ENCODE assay signal across 8 cellular contexts in genomic region chr12:107903377-107904061, GRCh38.
A peak's percentile ranks its signal among the peaks of the same experiment; 100 is the strongest.
DNase-seq lines count a peak whose midpoint lies in the region; ATAC-seq and TF ChIP-seq lines count a peak whose summit lies in the region.

No MANE protein-coding gene starts in this region.

- no peaks in the 10 kb centered on the region for H3K36me3 ChIP-seq in PC-3 (ENCODE audit: low read depth, low read length)
- no peaks in the 10 kb centered on the region for H3K36me3 ChIP-seq in mammary epithelial cell (ENCODE audit: insufficient read depth, low read length)
- no peaks in the 10 kb centered on the region for H3K36me3 ChIP-seq in mesenchymal stem cell (ENCODE audit: control insufficient read depth in 1 of 2, insufficient read depth in 2 of 2, low read depth in 1 of 2, low read length in 2 of 2)
- H3K36me3 ChIP-seq in stomach: no peaks in the 10 kb centered on the region

- H2BK120ac ChIP-seq in mesenchymal stem cell (ENCODE audit: low read depth, low read length): no peak overlapping the region

- no peak overlapping the region for H3K18ac ChIP-seq in mesenchymal stem cell (ENCODE audit: low read depth in 1 of 2, low read length in 2 of 2)

- H3K27me3 ChIP-seq in PC-3 (ENCODE audit: low read length) (peaks cover 28% of the 10 kb centered on the region), mammary epithelial cell (ENCODE audit: insufficient read depth, low read length) (no peaks in the 10 kb centered on the region), mesenchymal stem cell (ENCODE audit: control insufficient read depth in 1 of 2, insufficient read depth in 1 of 2, low read length in 2 of 2) (peaks cover 21 to 70% of the 10 kb centered on the region in 2 experiments), stomach (peaks cover 0 to 51% (median 24%) of the 10 kb centered on the region in 3 donors)

- WGBS in mammary epithelial cell (ENCODE audit: low coverage, missing lambda C conversion rate): 13% methylated on average over 15 of the region's 46 CpGs
- WGBS in mesenchymal stem cell: 9% methylated on average over 46 of the region's 46 CpGs
- WGBS in stomach, 5 donors: 2 to 11% (median 2%) methylated on average over 16 to 46 of the region's 46 CpGs

- H2AK5ac ChIP-seq in mesenchymal stem cell (ENCODE audit: low read length, severe bottlenecking): no peak overlapping the region

- H4K8ac ChIP-seq in mesenchymal stem cell (ENCODE audit: low read length): no peak overlapping the region

- H2BK15ac ChIP-seq in mesenchymal stem cell (ENCODE audit: low read depth, poor library complexity, severe bottlenecking): no peak overlapping the region

- no peak for TF ChIP-seq POLR2A in stomach (IDR thresholded peaks at IDR 0.05)

- TF ChIP-seq CTCF in PC-3 (conservative IDR thresholded peaks at IDR 0.05; ENCODE audit: low read depth, low read length): no peak
- TF ChIP-seq CTCF in mammary epithelial cell (conservative IDR thresholded peaks at IDR 0.05 in 1 of 2, IDR thresholded peaks at IDR 0.05 in 1 of 2; ENCODE audit: extremely low read depth in 1 of 2, insufficient read depth in 1 of 2, low read depth in 1 of 2, low read length in 2 of 2): no peak
- TF ChIP-seq CTCF in stomach (IDR thresholded peaks at IDR 0.05): no peak

- peaks cover 7% of the 10 kb centered on the region; the same call in 1 of the 2 replicates for H3K4me1 ChIP-seq in PC-3 (ENCODE audit: insufficient read depth, low read length)
- H3K4me1 ChIP-seq in mammary epithelial cell (ENCODE audit: insufficient read depth, low read length): peaks cover 5% of the 10 kb centered on the region
- peaks cover 5% of the 10 kb centered on the region for H3K4me1 ChIP-seq in mesenchymal stem cell (ENCODE audit: control insufficient read depth, insufficient read depth, low read depth, low read length)
- peaks cover 5 to 12% (median 8%) of the 10 kb centered on the region in 4 donors for H3K4me1 ChIP-seq in stomach

- POLR2A ChIA-PET in PC-3 (lab: Charles Lee; ENCODE audit: unreplicated experiment): interaction anchor here (0.6 kb wide), 1 partner anchor 1524 kb away, joined by 10 read pairs; no protein-coding TSS in a partner anchor

- TF ChIP-seq EP300 in stomach (IDR thresholded peaks at IDR 0.05): no peak

- H4K20me1 ChIP-seq in PC-3 (ENCODE audit: low read length) (no peaks in the 10 kb centered on the region), mammary epithelial cell (ENCODE audit: insufficient read depth, low read length) (no peaks in the 10 kb centered on the region)

- peak overlapping the region; percentile 52 for H3K9ac ChIP-seq in PC-3 (ENCODE audit: low read length)
- H3K9ac ChIP-seq in mammary epithelial cell (ENCODE audit: insufficient read depth, low read length): no peak overlapping the region
- no peak overlapping the region for H3K9ac ChIP-seq in mesenchymal stem cell (ENCODE audit: low read length)

- no peak overlapping the region for H3K4ac ChIP-seq in mesenchymal stem cell (ENCODE audit: low read depth in 1 of 2, low read length in 2 of 2)

- H2BK5ac ChIP-seq in mesenchymal stem cell (ENCODE audit: low read depth, low read length, poor library complexity, severe bottlenecking): no peak overlapping the region

- peak overlapping the region; percentile 66 for H3K4me3 ChIP-seq in PC-3 (ENCODE audit: low read length)
- H3K4me3 ChIP-seq in mammary epithelial cell (replicated peaks in 1 of 3; ENCODE audit: insufficient read depth in 1 of 3, low read depth in 2 of 3, low read length in 3 of 3): peak overlapping the region; percentile 29 to 47 (median 29)
- H3K4me3 ChIP-seq in mesenchymal stem cell (ENCODE audit: insufficient read depth in 1 of 2, low read depth in 1 of 2, low read length in 2 of 2): peak overlapping the region; percentile 12 to 44
- peak overlapping the region; percentile 33 to 48 (median 36) for H3K4me3 ChIP-seq in stomach

- H3F3A ChIP-seq in PC-3 (ENCODE audit: low read length, unreplicated experiment): no peaks in the 10 kb centered on the region

- no peak overlapping the region for H4K91ac ChIP-seq in mesenchymal stem cell (ENCODE audit: low read length)

- TSS peak; percentile 85 for BruUV-seq in PC-3 (replicated peaks; lab: Mats Ljungman, UMichigan)
- no TSS peak for BruUV-seq in mammary epithelial cell (replicated peaks; lab: Mats Ljungman, UMichigan)

- DNase-seq in EL: peak; percentile 8
- peak; percentile 90 for DNase-seq in PC-3
- peak; percentile 23 for DNase-seq in mammary epithelial cell
- DNase-seq in mesenchymal stem cell: no peak
- peak; percentile 76 for DNase-seq in stomach
- DNase-seq in dermis blood vessel endothelial cell: no peak

- no peak overlapping the region for H2BK12ac ChIP-seq in mesenchymal stem cell (ENCODE audit: low read length in 2 of 2)

- dilution Hi-C loops in mammary epithelial cell (cut with HindIII; ENCODE audit: low sequenced_read_pairs): no loop called here

- H3K79me2 ChIP-seq in PC-3 (ENCODE audit: low read length): no peaks in the 10 kb centered on the region
- no peaks in the 10 kb centered on the region for H3K79me2 ChIP-seq in mammary epithelial cell (ENCODE audit: insufficient read depth, low read length)

- in situ Hi-C loops in mammary epithelial cell (cut with MboI; ENCODE audit: low sequenced_read_pairs in 2 of 2): no loop called here

- no peaks in the 10 kb centered on the region for H3K9me3 ChIP-seq in PC-3 (ENCODE audit: low read length)
- H3K9me3 ChIP-seq in mammary epithelial cell (replicated peaks; ENCODE audit: insufficient read depth, low read length): no peaks in the 10 kb centered on the region
- H3K9me3 ChIP-seq in mesenchymal stem cell (ENCODE audit: control insufficient read depth, low read length): no peaks in the 10 kb centered on the region
- H3K9me3 ChIP-seq in stomach: no peaks in the 10 kb centered on the region

- H2AFZ ChIP-seq in PC-3 (ENCODE audit: low read length): peak overlapping the region; percentile 96
- peak overlapping the region; percentile 76 for H2AFZ ChIP-seq in mammary epithelial cell (ENCODE audit: low read depth, low read length)
- no peak overlapping the region for H2AFZ ChIP-seq in mesenchymal stem cell (ENCODE audit: low read depth, low read length)

- no peak overlapping the region for H3K23ac ChIP-seq in mesenchymal stem cell (ENCODE audit: low read length in 2 of 2)

- H3K79me1 ChIP-seq in mesenchymal stem cell (replicated peaks; ENCODE audit: low read length, poor library complexity, severe bottlenecking): no peaks in the 10 kb centered on the region

- intact Hi-C loops in PC-3 (cut with micrococcal nuclease): no loop called here
- intact Hi-C loops in mammary epithelial cell (cut with micrococcal nuclease): no loop called here
- intact Hi-C loops in stomach (cut with DNase I; ENCODE audit: low total_unique reads): no loop called here

- H3K27ac ChIP-seq in PC-3 (ENCODE audit: low read length) (no peak overlapping the region), mammary epithelial cell (ENCODE audit: insufficient read depth, low read depth, low read length) (no peak overlapping the region), mesenchymal stem cell (ENCODE audit: low read length, poor library complexity, severe bottlenecking) (no peak overlapping the region), stomach (no peak overlapping the region)

- CTCF ChIA-PET in PC-3 (lab: Charles Lee) (interaction anchor here (0.6 kb wide), 1 partner anchor 228 kb away, joined by 5 read pairs; no protein-coding TSS in a partner anchor), mammary epithelial cell (lab: Charles Lee; ENCODE audit: low non-redundant PET) (no interaction called here)

- H3K14ac ChIP-seq in mesenchymal stem cell (ENCODE audit: low read length in 2 of 2): no peak overlapping the region

- H3K4me2 ChIP-seq in PC-3 (ENCODE audit: low read length) (peak overlapping the region; percentile 87), mammary epithelial cell (ENCODE audit: insufficient read depth, low read depth, low read length) (peak overlapping the region; percentile 95), mesenchymal stem cell (ENCODE audit: low read length, poor library complexity, severe bottlenecking) (peak overlapping the region; percentile 46)

- H3K9me2 ChIP-seq in PC-3 (replicated peaks; ENCODE audit: low read length): no peaks in the 10 kb centered on the region

- ATAC-seq in GM19438 (IDR thresholded peaks at IDR 0.05; ENCODE audit: low read depth, unreplicated experiment): peak; percentile 95
- peak; percentile 95 for ATAC-seq in HG03442 (IDR thresholded peaks at IDR 0.05; ENCODE audit: unreplicated experiment)
- ATAC-seq in PC-3: peak; percentile 95

Comparison
In these comparisons a context has a peak if more than half of its experiments do, and no peak if none do; other contexts are left out.
1. DNase-seq: peak in EL (single experiment), PC-3 (single experiment), mammary epithelial cell (single experiment) and stomach (single experiment); none in mesenchymal stem cell (single experiment) and dermis blood vessel endothelial cell (single experiment).
2. Peak in every context shown above with its lines, with median percentiles within 50 percentile points of each other: ATAC-seq, H3K4me2 ChIP-seq and H3K4me3 ChIP-seq.